In the genomic region with DNA sequence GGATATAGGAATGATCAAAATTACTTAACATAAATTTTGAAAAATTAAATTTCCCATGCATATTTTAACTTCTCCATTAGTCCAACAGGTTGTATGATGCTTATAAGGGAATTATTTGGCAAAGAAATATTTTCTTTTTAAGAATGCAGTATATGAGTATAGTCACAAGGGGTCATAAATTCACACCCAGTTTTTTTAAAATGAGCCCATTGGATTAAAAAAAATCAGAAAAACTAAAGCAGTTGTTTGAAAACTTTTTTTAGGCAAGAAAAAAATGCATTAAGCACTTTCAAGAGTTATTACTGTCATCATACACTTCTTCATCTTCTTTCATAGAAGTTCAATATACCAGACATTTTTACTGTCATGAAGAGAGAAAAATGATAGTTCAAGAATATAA, we compare ENCODE assay signal across 19 cellular contexts.
"Had no signal": no experiment of that assay in that cellular context is flagged by ENCODE, and none has a peak within 500 bp of the region (broad histone marks: within the 10 kb centered on the region; RNA-seq: fewer than 3 reads in every experiment).

No MANE protein-coding gene starts in this region.

- H3K4me1 Mint-ChIP-seq: naive thymus-derived CD8-positive, alpha-beta T cell had no signal

- H3K4me3 ChIP-seq: dorsolateral prefrontal cortex, esophagus squamous epithelium, mucosa of descending colon, ovary, right atrium auricular region, sigmoid colon, stomach, thoracic aorta, transverse colon had no signal

- DNase-seq: cortex of kidney; dorsolateral prefrontal cortex; effector CD8-positive, alpha-beta T cell; esophagus squamous epithelium; foreskin fibroblast; left colon; mammary epithelial cell; mucosa of descending colon; naive thymus-derived CD8-positive, alpha-beta T cell; ovary; sigmoid colon; small intestine; stimulated activated CD4-positive, alpha-beta T cell treated with anti-CD3 and anti-CD28 coated beads, Interleukin-12 subunit alpha, Interleukin-12 subunit beta, amount 100 ng/mL, for 4 hours; stimulated activated naive CD4-positive, alpha-beta T cell; stomach; substantia nigra; transverse colon had no signal

- ATAC-seq: left colon; mucosa of descending colon; naive thymus-derived CD8-positive, alpha-beta T cell had no signal

- H3K36me3 Mint-ChIP-seq: naive thymus-derived CD8-positive, alpha-beta T cell had no signal

- H3K36me3 ChIP-seq: esophagus squamous epithelium, ovary, right atrium auricular region, sigmoid colon, stomach, thoracic aorta, transverse colon had no signal

- H3K9me3 ChIP-seq: esophagus squamous epithelium, mucosa of descending colon, ovary, right atrium auricular region, sigmoid colon, stomach, thoracic aorta, transverse colon had no signal

- H3K27me3 ChIP-seq: dorsolateral prefrontal cortex, esophagus squamous epithelium, ovary, right atrium auricular region, sigmoid colon, stomach, transverse colon had no signal

- H3K27ac ChIP-seq: dorsolateral prefrontal cortex, esophagus squamous epithelium, ovary, right atrium auricular region, sigmoid colon, stomach, thoracic aorta, transverse colon had no signal

- H3K27ac Mint-ChIP-seq: naive thymus-derived CD8-positive, alpha-beta T cell had no signal

- H3K4me3 Mint-ChIP-seq: naive thymus-derived CD8-positive, alpha-beta T cell had no signal

- H3K4me1 ChIP-seq: esophagus squamous epithelium, right atrium auricular region, sigmoid colon, stomach, transverse colon had no signal

- H3K27me3 Mint-ChIP-seq: naive thymus-derived CD8-positive, alpha-beta T cell had no signal
